35 cellular contexts compared by ENCODE assay signal in the genomic region with DNA sequence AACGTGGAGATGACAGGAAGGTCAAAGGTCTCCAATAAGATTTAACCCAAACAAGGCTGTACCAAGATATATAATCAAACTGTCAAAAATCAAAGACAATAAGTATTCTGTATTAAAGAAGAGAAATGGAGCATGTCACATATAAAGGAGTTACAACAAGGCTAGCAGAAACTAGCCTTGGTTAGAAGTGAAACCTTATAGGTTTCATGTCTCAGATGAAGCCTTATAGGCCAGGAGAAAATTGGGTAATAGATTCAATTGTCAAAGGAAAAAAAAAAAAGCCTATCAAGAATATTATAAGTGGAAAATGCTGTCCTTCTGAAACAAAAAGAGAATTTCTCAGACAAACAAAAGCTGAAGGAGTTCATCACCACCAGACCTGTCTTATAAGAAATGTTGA.
"Had no signal": no experiment of that assay in that cellular context is flagged by ENCODE, and none has a peak within 500 bp of the region (broad histone marks: within the 10 kb centered on the region; RNA-seq: fewer than 3 reads in every experiment).

No MANE protein-coding gene starts in this region.

- H3K27me3 ChIP-seq: MG63 had no signal

- H3K4me3 ChIP-seq: MG63 had no signal

- DNase-seq: Karpas-422, Kasumi-1, MG63, MV-4-11, NCI-H1048, NCI-H1092, NCI-H1092 treated with DMSO at 0.1 percent for 48 hours, NCI-H1105, NCI-H1105 treated with DMSO at 0.1 percent for 48 hours, NCI-H1417, NCI-H1417 treated with DMSO at 0.1 percent for 48 hours, NCI-H1436, NCI-H1436 treated with DMSO at 0.1 percent for 48 hours, NCI-H146, NCI-H1694, NCI-H1694 treated with DMSO at 0.1 percent for 48 hours, NCI-H187, NCI-H187 treated with DMSO at 0.1 percent for 48 hours, NCI-H1930, NCI-H2029, NCI-H2029 treated with DMSO at 0.1 percent for 48 hours, NCI-H2081, NCI-H2081 treated with DMSO at 0.1 percent for 48 hours, NCI-H2107, NCI-H2171, NCI-H2171 treated with DMSO at 0.1 percent for 48 hours, NCI-H2227 treated with DMSO at 0.1 percent for 48 hours, NCI-H226, NCI-H345, NCI-H446, NCI-H446 treated with DMSO at 0.1 percent for 48 hours, NCI-H510A, NCI-H510A treated with DMSO at 0.1 percent for 48 hours, NCI-H524, NCI-H524 treated with DMSO at 0.1 percent for 48 hours had no signal

- H3K36me3 ChIP-seq: MG63 had no signal

- H3K9me3 ChIP-seq: MG63 had no signal
